Comparison of ENCODE assay signal across 39 cellular contexts in genomic region chr3:50406487-50406886, GRCh38.
"Had no signal": no experiment of that assay in that cellular context is flagged by ENCODE, and none has a peak within 500 bp of the region (broad histone marks: within the 10 kb centered on the region; RNA-seq: fewer than 3 reads in every experiment).

No MANE protein-coding gene starts in this region.

- H3K36me3 Mint-ChIP-seq: activated CD4-positive, alpha-beta memory T cell treated with anti-CD3 and anti-CD28 coated beads for 36 hours; activated naive CD8-positive, alpha-beta T cell treated with anti-CD3 and anti-CD28 coated beads, Interleukin-2, amount 10 ng/mL, durations not matched to agents 7 days and 5 days had no signal

- H3K36me3 ChIP-seq: ascending aorta, brain microvascular endothelial cell, breast epithelium, cardiac muscle cell had no signal

- H3K4me3 ChIP-seq: ascending aorta, breast epithelium, cardiac muscle cell had no signal

- H3K27me3 ChIP-seq: ascending aorta, brain microvascular endothelial cell, breast epithelium, cardiac muscle cell had no signal

- ATAC-seq: activated CD8-positive, alpha-beta T cell treated with anti-CD3 and anti-CD28 coated beads for 36 hours; activated naive CD8-positive, alpha-beta T cell treated with anti-CD3 and anti-CD28 coated beads, Interleukin-2, amount 50 U/mL, for 24 hours; activated T-cell treated with anti-CD3 and anti-CD28 coated beads, Interleukin-2, amount 50 U/mL, for 4 hours; activated T-cell treated with anti-CD3 and anti-CD28 coated beads, Interleukin-2, amount 50 U/mL, for 72 hours; activated T-helper 17 cell treated with anti-CD3 and anti-CD28 coated beads, Interleukin-2, amount 50 U/mL, for 72 hours had no signal

- H3K9me3 Mint-ChIP-seq: activated B cell treated with CpG ODN at 0.5 μM for 24 hours; activated CD4-positive, alpha-beta memory T cell treated with anti-CD3 and anti-CD28 coated beads for 36 hours; activated CD4-positive, alpha-beta T cell treated with anti-CD3 and anti-CD28 coated beads, Interleukin-2, amount 10 ng/mL, durations not matched to agents 24 days and 14 days; activated CD8-positive, alpha-beta T cell treated with anti-CD3 and anti-CD28 coated beads for 36 hours; activated naive CD4-positive, alpha-beta T cell treated with anti-CD3 and anti-CD28 coated beads for 36 hours; activated naive CD8-positive, alpha-beta T cell treated with anti-CD3 and anti-CD28 coated beads, Interleukin-2, amount 10 ng/mL, durations not matched to agents 7 days and 5 days; activated naive CD8-positive, alpha-beta T cell treated with anti-CD3 and anti-CD28 coated beads, Interleukin-2, amount 50 U/mL, for 24 hours; activated T-cell treated with anti-CD3 and anti-CD28 coated beads, Interleukin-2, amount 50 U/mL, for 4 hours; activated T-helper 1 cell treated with anti-CD3 and anti-CD28 coated beads, Interleukin-12 subunit alpha, Interleukin-12 subunit beta, Interleukin-2, Interleukin-4 antibody, amounts not matched to agents 30 ng/mL and 10 ng/mL and 1 ng/mL, durations not matched to agents 14 hours and 24 hours and 36 hours; activated T-helper 17 cell treated with anti-CD3 and anti-CD28 coated beads, Interleukin-2, amount 50 U/mL, for 72 hours; central memory CD8-positive, alpha-beta T cell; T-helper 1 cell treated with Interleukin-12 subunit alpha and Interleukin-12 subunit beta and Interleukin-4 antibody, amounts not matched to agents 30 μg/mL and 1 μg/mL, for 36 hours; T-helper 2 cell treated with Interferon-gamma antibody and Interleukin-4, amounts not matched to agents 5 μg/mL and 100 μg/mL, for 36 hours had no signal

- H3K4me1 Mint-ChIP-seq: activated B cell treated with CpG ODN at 0.5 μM for 24 hours; activated CD4-positive, alpha-beta T cell treated with anti-CD3 and anti-CD28 coated beads, Interleukin-2, amount 10 ng/mL, durations not matched to agents 24 days and 14 days; activated naive CD8-positive, alpha-beta T cell treated with anti-CD3 and anti-CD28 coated beads, Interleukin-2, amount 10 ng/mL, durations not matched to agents 7 days and 5 days; activated T-helper 17 cell treated with anti-CD3 and anti-CD28 coated beads, Interleukin-2, amount 50 U/mL, for 72 hours had no signal

- DNase-seq: activated B cell treated with CpG ODN at 0.5 μM for 24 hours; activated CD4-positive, alpha-beta memory T cell treated with anti-CD3 and anti-CD28 coated beads for 36 hours; activated CD4-positive, alpha-beta T cell treated with anti-CD3 and anti-CD28 coated beads for 4 hours; activated CD4-positive, alpha-beta T cell treated with anti-CD3 and anti-CD28 coated beads, Interleukin-2, amount 10 ng/mL, durations not matched to agents 24 days and 14 days; activated CD4-positive, alpha-beta T cell treated with anti-CD3 and anti-CD28 coated beads, Interleukin-2, amount 50 U/mL, for 1 hour; activated CD4-positive, alpha-beta T cell treated with anti-CD3 and anti-CD28 coated beads, Interleukin-2, amount 50 U/mL, for 4 hours; activated CD4-positive, CD25-positive, alpha-beta regulatory T cell treated with anti-CD3 and anti-CD28 coated beads, Interleukin-2, amount 50 U/mL, for 72 hours; activated CD8-positive, alpha-beta memory T cell treated with anti-CD3 and anti-CD28 coated beads, Interleukin-2, amount 50 U/mL, for 4 hours; activated CD8-positive, alpha-beta T cell treated with anti-CD3 and anti-CD28 coated beads for 36 hours; activated effector memory CD4-positive, alpha-beta T cell treated with anti-CD3 and anti-CD28 coated beads, Interleukin-2, amount 50 U/mL, for 16 hours; activated gamma-delta T cell treated with Interleukin-2 at 50 U/mL for 16 hours; activated naive CD4-positive, alpha-beta T cell; activated naive CD4-positive, alpha-beta T cell treated with anti-CD3 and anti-CD28 coated beads for 36 hours; activated naive CD4-positive, alpha-beta T cell treated with anti-CD3 and anti-CD28 coated beads, Interleukin-2, amount 50 U/mL, for 16 hours; activated naive CD8-positive, alpha-beta T cell treated with anti-CD3 and anti-CD28 coated beads, Interleukin-2, amount 10 ng/mL, durations not matched to agents 7 days and 5 days; activated naive CD8-positive, alpha-beta T cell treated with anti-CD3 and anti-CD28 coated beads, Interleukin-2, amount 50 U/mL, for 24 hours; activated T-cell treated with anti-CD3 and anti-CD28 coated beads for 4 hours; activated T-cell treated with anti-CD3 and anti-CD28 coated beads, Interleukin-2, amount 50 U/mL, for 1 hour; activated T-cell treated with anti-CD3 and anti-CD28 coated beads, Interleukin-2, amount 50 U/mL, for 4 hours; activated T-cell treated with anti-CD3 and anti-CD28 coated beads, Interleukin-2, amount 50 U/mL, for 72 hours; amygdala; anterior cingulate cortex; brain microvascular endothelial cell; caudate nucleus; cerebellar nuclear complex; T-helper 1 cell; T-helper 2 cell; T-helper 9 cell had no signal

- H3K4me3 Mint-ChIP-seq: activated B cell treated with CpG ODN at 0.5 μM for 24 hours; activated CD4-positive, alpha-beta memory T cell treated with anti-CD3 and anti-CD28 coated beads for 36 hours; activated CD4-positive, alpha-beta T cell treated with anti-CD3 and anti-CD28 coated beads, Interleukin-2, amount 10 ng/mL, durations not matched to agents 24 days and 14 days; activated CD8-positive, alpha-beta T cell treated with anti-CD3 and anti-CD28 coated beads for 36 hours; activated naive CD4-positive, alpha-beta T cell treated with anti-CD3 and anti-CD28 coated beads for 36 hours; activated naive CD8-positive, alpha-beta T cell; activated naive CD8-positive, alpha-beta T cell treated with anti-CD3 and anti-CD28 coated beads, Interleukin-2, amount 10 ng/mL, durations not matched to agents 7 days and 5 days; activated naive CD8-positive, alpha-beta T cell treated with anti-CD3 and anti-CD28 coated beads, Interleukin-2, amount 50 U/mL, for 24 hours; activated T-cell treated with anti-CD3 and anti-CD28 coated beads, Interleukin-2, amount 50 U/mL, for 4 hours; activated T-cell treated with anti-CD3 and anti-CD28 coated beads, Interleukin-2, amount 50 U/mL, for 72 hours; activated T-helper 1 cell treated with anti-CD3 and anti-CD28 coated beads, Interleukin-12 subunit alpha, Interleukin-12 subunit beta, Interleukin-2, Interleukin-4 antibody, amounts not matched to agents 30 ng/mL and 10 ng/mL and 1 ng/mL, durations not matched to agents 14 hours and 24 hours and 36 hours; activated T-helper 17 cell treated with anti-CD3 and anti-CD28 coated beads, Interleukin-2, amount 50 U/mL, for 72 hours; central memory CD8-positive, alpha-beta T cell; T-helper 1 cell treated with Interleukin-12 subunit alpha and Interleukin-12 subunit beta and Interleukin-4 antibody, amounts not matched to agents 30 μg/mL and 1 μg/mL, for 36 hours; T-helper 2 cell treated with Interferon-gamma antibody and Interleukin-4, amounts not matched to agents 5 μg/mL and 100 μg/mL, for 36 hours had no signal

- H3K4me1 ChIP-seq: ascending aorta, breast epithelium had no signal

- H3K27ac Mint-ChIP-seq: activated B cell treated with CpG ODN at 0.5 μM for 24 hours; activated CD4-positive, alpha-beta memory T cell treated with anti-CD3 and anti-CD28 coated beads for 36 hours; activated CD4-positive, alpha-beta T cell treated with anti-CD3 and anti-CD28 coated beads, Interleukin-2, amount 10 ng/mL, durations not matched to agents 24 days and 14 days; activated CD8-positive, alpha-beta T cell treated with anti-CD3 and anti-CD28 coated beads for 36 hours; activated naive CD4-positive, alpha-beta T cell treated with anti-CD3 and anti-CD28 coated beads for 36 hours; activated naive CD8-positive, alpha-beta T cell; activated naive CD8-positive, alpha-beta T cell treated with anti-CD3 and anti-CD28 coated beads, Interleukin-2, amount 10 ng/mL, durations not matched to agents 7 days and 5 days; activated naive CD8-positive, alpha-beta T cell treated with anti-CD3 and anti-CD28 coated beads, Interleukin-2, amount 50 U/mL, for 24 hours; activated T-cell treated with anti-CD3 and anti-CD28 coated beads, Interleukin-2, amount 50 U/mL, for 72 hours; activated T-helper 1 cell treated with anti-CD3 and anti-CD28 coated beads, Interleukin-12 subunit alpha, Interleukin-12 subunit beta, Interleukin-2, Interleukin-4 antibody, amounts not matched to agents 30 ng/mL and 10 ng/mL and 1 ng/mL, durations not matched to agents 14 hours and 24 hours and 36 hours; activated T-helper 17 cell treated with anti-CD3 and anti-CD28 coated beads, Interleukin-2, amount 50 U/mL, for 72 hours; T-helper 1 cell treated with Interleukin-12 subunit alpha and Interleukin-12 subunit beta and Interleukin-4 antibody, amounts not matched to agents 30 μg/mL and 1 μg/mL, for 36 hours; T-helper 2 cell treated with Interferon-gamma antibody and Interleukin-4, amounts not matched to agents 5 μg/mL and 100 μg/mL, for 36 hours had no signal

- FAIRE-seq: TTC549 had no signal

- H3K27me3 Mint-ChIP-seq: activated CD4-positive, alpha-beta memory T cell treated with anti-CD3 and anti-CD28 coated beads for 36 hours; activated CD4-positive, alpha-beta T cell treated with anti-CD3 and anti-CD28 coated beads, Interleukin-2, amount 10 ng/mL, durations not matched to agents 24 days and 14 days; activated CD8-positive, alpha-beta T cell treated with anti-CD3 and anti-CD28 coated beads for 36 hours; activated naive CD8-positive, alpha-beta T cell; central memory CD8-positive, alpha-beta T cell had no signal

- H3K27ac ChIP-seq: ascending aorta, brain microvascular endothelial cell, breast epithelium, cardiac muscle cell, VCaP had no signal

- H3K9me3 ChIP-seq: ascending aorta, breast epithelium had no signal
